In genomic region chr17:46943511-46944393, GRCh38 we compare ENCODE assay signal across 8 cellular contexts. TPM values are rescaled to one million over a fixed set of nuclear protein-coding genes. Genes with fewer than 3 reads are reported as not detected.
DNase-seq lines count a peak whose midpoint lies in the region; ATAC-seq and TF ChIP-seq lines count a peak whose summit lies in the region.

No MANE protein-coding gene starts in this region.

- POLR2A ChIA-PET in A673 (lab: Charles Lee; ENCODE audit: low non-redundant PET) = no interaction called here

- H3K4me1 ChIP-seq in A673 (ENCODE audit: insufficient read depth, low read length, poor library complexity, severe bottlenecking) (peaks cover 7% of the 10 kb centered on the region), left lung (peaks cover 6 to 17% of the 10 kb centered on the region in 2 donors)

- ATAC-seq in left lung = peak; percentile 42
- ATAC-seq in GM18909 (IDR thresholded peaks at IDR 0.05; ENCODE audit: poor library complexity, unreplicated experiment) = no peak
- ATAC-seq in GM18498 (IDR thresholded peaks at IDR 0.05; ENCODE audit: unreplicated experiment) = no peak

- in situ Hi-C loops in GM18951 (cut with MboI; ENCODE audit: low sequenced_read_pairs, unreplicated experiment) = no loop called here

- peak; percentile 27 for TF ChIP-seq POLR2A in GM18951 (IDR thresholded peaks at IDR 0.05; ENCODE audit: extremely low read depth, insufficient read depth, insufficient read length)

- intact Hi-C loops in A673 (cut with micrococcal nuclease; ENCODE audit: unreplicated experiment) = loop anchor here (5.0 kb wide), 1 partner anchor 374 kb away; no protein-coding TSS in a partner anchor
- intact Hi-C loops in left lung (cut with DNase I) = loop anchor here in 1 of 2 donors (10.0 kb wide), 1 partner anchor 51 kb away; no protein-coding TSS in a partner anchor

- CTCF ChIA-PET in A673 (lab: Charles Lee) = interaction anchor here (0.6 kb wide), 1 partner anchor 102 kb away, joined by 3 read pairs; no protein-coding TSS in a partner anchor

- H3K36me3 ChIP-seq in A673 (ENCODE audit: insufficient read depth, low read length, poor library complexity, severe bottlenecking) (no peaks in the 10 kb centered on the region), left lung (peaks cover 0 to 27% of the 10 kb centered on the region in 2 donors)

- H3K9me3 ChIP-seq in A673 (ENCODE audit: low read depth, low read length, poor library complexity, severe bottlenecking) (no peaks in the 10 kb centered on the region), left lung (no peaks in the 10 kb centered on the region)

- no peak overlapping the region for H3K27ac ChIP-seq in A673 (ENCODE audit: low read depth, low read length, poor library complexity, severe bottlenecking)
- no peak overlapping the region for H3K27ac ChIP-seq in left lung

- H3K27me3 ChIP-seq in A673 (replicated peaks; ENCODE audit: insufficient read depth, low read depth, low read length, poor library complexity) (no peaks in the 10 kb centered on the region), left lung (peaks cover 0 to 11% of the 10 kb centered on the region in 2 donors)

- no peak for TF ChIP-seq CTCF in A673 (conservative IDR thresholded peaks at IDR 0.05; ENCODE audit: low read depth, low read length)
- TF ChIP-seq CTCF in left lung (IDR thresholded peaks at IDR 0.05) = no peak

- BruUV-seq in A673 (replicated peaks; lab: Mats Ljungman, UMichigan) = no TSS peak

- peak; percentile 18 for DNase-seq in A673 (ENCODE audit: low spot score)
- peak; percentile 47 for DNase-seq in amniotic epithelial cell (ENCODE audit: low read depth)
- DNase-seq in left lung = no peak
- no peak for DNase-seq in stimulated activated naive CD4-positive, alpha-beta T cell treated with Interleukin-2 at 50 U/mL for 16 hours (lab: John Stamatoyannopoulos, UW)
- DNase-seq in activated effector memory CD4-positive, alpha-beta T cell treated with anti-CD3 and anti-CD28 coated beads, Interleukin-2, amount 50 U/mL, for 16 hours = no peak

- H3K4me3 ChIP-seq in A673 (ENCODE audit: low read depth, low read length, poor library complexity, severe bottlenecking) = no peak overlapping the region
- H3K4me3 ChIP-seq in left lung = no peak overlapping the region

RNA-seq across cellular contexts. Expression of gene GOSR2, which starts 20.8 kb away (rescaled TPM):
- total RNA-seq in A673 (2021) (34.5 and 36.7 TPM in 2 replicates), left lung (10 to 100 TPM; 53.9 to 67.4 TPM)

RNA-seq across cellular contexts. Expression of gene RPRML, which starts 35.3 kb away (rescaled TPM):
- not detected in 2 replicates for total RNA-seq in A673 (2021)
- not detected for total RNA-seq in left lung

Comparison
In these comparisons a context has a peak if more than half of its experiments do, and no peak if none do; other contexts are left out.
1. DNase-seq: peak in A673 (single experiment) and amniotic epithelial cell (single experiment); none in left lung (0 of 2), stimulated activated naive CD4-positive, alpha-beta T cell treated with Interleukin-2 at 50 U/mL for 16 hours (single experiment) and activated effector memory CD4-positive, alpha-beta T cell treated with anti-CD3 and anti-CD28 coated beads, Interleukin-2, amount 50 U/mL, for 16 hours (single experiment).